Comparison of ENCODE assay signal across 31 cellular contexts in genomic region chr14:60490270-60490669, GRCh38. TPM values are rescaled to one million over a fixed set of nuclear protein-coding genes. Genes with fewer than 3 reads are reported as not detected.
"Had no signal": no experiment of that assay in that cellular context is flagged by ENCODE, and none has a peak within 500 bp of the region (broad histone marks: within the 10 kb centered on the region; RNA-seq: fewer than 3 reads in every experiment).

No MANE protein-coding gene starts in this region.

- H3K36me3 Mint-ChIP-seq: stimulated activated memory B cell treated with anti-CD40 and anti-IgM and Interleukin-4, amounts not matched to agents 10 μg/mL and 1 μg/mL and 100 μg/mL, for 72 hours; stimulated activated naive B cell treated with anti-CD40 and anti-IgM and Interleukin-4, amounts not matched to agents 10 μg/mL and 1 μg/mL and 100 μg/mL, for 72 hours; type B pancreatic cell had no signal

- H3K9me3 Mint-ChIP-seq: stimulated activated naive B cell treated with anti-CD40 and anti-IgM and Interleukin-4, amounts not matched to agents 10 μg/mL and 1 μg/mL and 100 μg/mL, for 72 hours; stimulated activated naive CD8-positive, alpha-beta T cell treated with anti-CD3 and anti-CD28 coated beads, Interleukin-15, Interleukin-2, amounts not matched to agents 100 ng/mL and 50 ng/mL, for 24 hours had no signal

- H3K4me1 ChIP-seq: upper lobe of right lung, uterus had no signal

- ATAC-seq: stimulated activated memory B cell treated with anti-CD40 and anti-IgM and Interleukin-4, amounts not matched to agents 10 μg/mL and 1 μg/mL and 100 μg/mL, for 72 hours; stimulated activated naive B cell treated with anti-CD40 and anti-IgM and Interleukin-4, amounts not matched to agents 10 μg/mL and 1 μg/mL and 100 μg/mL, for 72 hours; stimulated activated naive CD8-positive, alpha-beta T cell treated with anti-CD3 and anti-CD28 coated beads, Interleukin-15, amount 100 ng/mL, for 72 hours; stimulated activated naive CD8-positive, alpha-beta T cell treated with anti-CD3 and anti-CD28 coated beads, Interleukin-15, Interleukin-2, amounts not matched to agents 100 U/mL and 50 U/mL, for 24 hours; upper lobe of right lung had no signal

- H3K36me3 ChIP-seq: stomach, suprapubic skin, thoracic aorta, thyroid gland, tibial artery, tibial nerve, transverse colon, upper lobe of left lung, upper lobe of right lung, uterus, vagina had no signal

- H3K9me3 ChIP-seq: suprapubic skin, testis, thoracic aorta, thyroid gland, transverse colon, upper lobe of left lung, upper lobe of right lung, uterus, vagina had no signal

- H3K27ac ChIP-seq: stomach, suprapubic skin, testis, thoracic aorta, thyroid gland, tibial artery, tibial nerve, transverse colon, upper lobe of left lung, upper lobe of right lung, uterus, vagina had no signal

- H3K4me3 ChIP-seq: stomach, suprapubic skin, testis, thoracic aorta, thyroid gland, tibial artery, tibial nerve, transverse colon, upper lobe of left lung, upper lobe of right lung, uterus, vagina had no signal

- H3K4me1 Mint-ChIP-seq: stimulated activated memory B cell treated with anti-CD40 and anti-IgM and Interleukin-4, amounts not matched to agents 10 μg/mL and 1 μg/mL and 100 μg/mL, for 72 hours; stimulated activated naive CD8-positive, alpha-beta T cell treated with anti-CD3 and anti-CD28 coated beads, Interleukin-15, amount 100 ng/mL, for 72 hours had no signal

- H3K4me3 Mint-ChIP-seq: stimulated activated memory B cell treated with anti-CD40 and anti-IgM and Interleukin-4, amounts not matched to agents 10 μg/mL and 1 μg/mL and 100 μg/mL, for 72 hours; stimulated activated naive B cell treated with anti-CD40 and anti-IgM and Interleukin-4, amounts not matched to agents 10 μg/mL and 1 μg/mL and 100 μg/mL, for 72 hours; stimulated activated naive CD8-positive, alpha-beta T cell treated with anti-CD3 and anti-CD28 coated beads, Interleukin-15, amount 100 ng/mL, for 72 hours; stimulated activated naive CD8-positive, alpha-beta T cell treated with anti-CD3 and anti-CD28 coated beads, Interleukin-15, Interleukin-2, amounts not matched to agents 100 ng/mL and 50 ng/mL, for 24 hours; type B pancreatic cell had no signal

- DNase-seq: stimulated activated CD4-positive, alpha-beta T cell treated with anti-CD3 and anti-CD28 coated beads, Interleukin-2, amount 100 ng/mL, for 48 hours; stimulated activated CD4-positive, alpha-beta T cell treated with anti-CD3 and anti-CD28 coated beads, Interleukin-4, amount 100 ng/mL, for 1 hour; stimulated activated CD4-positive, alpha-beta T cell treated with anti-CD3 and anti-CD28 coated beads, Interleukin-4, amount 100 ng/mL, for 24 hours; stimulated activated CD4-positive, alpha-beta T cell treated with anti-CD3 and anti-CD28 coated beads, Interleukin-4, amount 100 ng/mL, for 4 hours; stimulated activated CD8-positive, alpha-beta memory T cell treated with anti-CD3 and anti-CD28 coated beads, Interleukin-4, amount 100 ng/mL, for 48 hours; stimulated activated naive B cell treated with anti-CD40 and anti-IgM and Interleukin-4, amounts not matched to agents 10 μg/mL and 1 μg/mL and 100 μg/mL, for 72 hours; stimulated activated naive CD4-positive, alpha-beta T cell; stimulated activated naive CD4-positive, alpha-beta T cell treated with Interleukin-2 at 50 U/mL for 16 hours; stimulated activated naive CD8-positive, alpha-beta T cell treated with anti-CD3 and anti-CD28 coated beads, Interleukin-15, amount 100 ng/mL, for 72 hours; stimulated activated naive CD8-positive, alpha-beta T cell treated with anti-CD3 and anti-CD28 coated beads, Interleukin-15, Interleukin-2, amounts not matched to agents 100 U/mL and 50 U/mL, for 24 hours; stomach; substantia nigra; testis; thyroid gland; tibial artery; transverse colon; trophoblast cell; upper lobe of left lung; upper lobe of right lung; uterus had no signal

- H3K27ac Mint-ChIP-seq: stimulated activated memory B cell treated with anti-CD40 and anti-IgM and Interleukin-4, amounts not matched to agents 10 μg/mL and 1 μg/mL and 100 μg/mL, for 72 hours; stimulated activated naive B cell treated with anti-CD40 and anti-IgM and Interleukin-4, amounts not matched to agents 10 μg/mL and 1 μg/mL and 100 μg/mL, for 72 hours; stimulated activated naive CD8-positive, alpha-beta T cell treated with anti-CD3 and anti-CD28 coated beads, Interleukin-15, amount 100 ng/mL, for 72 hours; stimulated activated naive CD8-positive, alpha-beta T cell treated with anti-CD3 and anti-CD28 coated beads, Interleukin-15, Interleukin-2, amounts not matched to agents 100 ng/mL and 50 ng/mL, for 24 hours; type B pancreatic cell had no signal

RNA-seq across cellular contexts. Expression of gene C14orf39, which starts 4.4 kb away (rescaled TPM):
- total RNA-seq: suprapubic skin, thoracic aorta, upper lobe of right lung, ureter, vagina had no signal
- polyA plus RNA-seq: stomach had no signal

RNA-seq across cellular contexts. Expression of gene SIX6, which starts 18.7 kb away (rescaled TPM):
- total RNA-seq: stomach, subcutaneous adipose tissue, suprapubic skin, temporal lobe, thoracic aorta, thyroid gland, tibial nerve, transverse colon, upper lobe of left lung, upper lobe of right lung, ureter, urinary bladder, uterus, vagina had no signal
- polyA plus RNA-seq: stomach, urinary bladder had no signal
